In the genomic region with DNA sequence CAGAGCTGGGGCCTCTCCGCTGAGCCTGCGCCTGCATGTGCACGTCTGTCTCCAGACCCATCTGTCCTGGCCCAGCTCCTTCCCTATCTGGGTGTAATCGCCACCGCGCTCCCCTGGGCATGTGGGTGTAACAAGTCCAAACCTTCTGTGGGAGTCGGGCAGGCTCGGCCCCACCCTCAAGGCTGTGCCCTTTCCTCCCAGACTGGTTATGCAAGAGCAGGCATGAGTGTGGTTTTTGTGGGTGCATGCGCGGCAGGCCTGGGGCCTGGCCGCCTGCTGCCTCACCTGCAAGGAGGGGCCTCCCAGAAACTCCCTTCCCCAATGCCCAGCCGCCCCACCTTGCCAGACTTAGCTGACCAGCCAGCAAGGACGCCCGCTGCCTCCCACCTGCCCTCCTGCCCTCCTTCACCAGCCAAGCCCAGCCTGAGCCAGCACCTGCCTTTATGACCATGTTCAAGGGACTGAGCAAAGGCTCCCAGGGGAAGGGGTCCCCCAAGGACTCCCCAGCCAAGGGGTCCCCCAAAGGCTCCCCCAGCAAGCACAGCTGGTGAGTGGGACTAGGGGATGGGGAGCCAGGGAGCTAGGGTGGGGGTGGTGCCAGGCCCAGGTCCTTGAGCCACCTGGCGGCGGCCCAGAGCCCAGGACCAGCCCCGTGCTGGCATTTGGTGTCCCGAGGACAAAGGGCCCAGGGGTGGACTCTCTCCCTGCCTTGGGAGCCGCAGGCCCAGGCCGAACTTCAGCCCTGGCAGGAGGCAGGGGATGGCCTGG, we compare ENCODE assay signal across 11 cellular contexts. TPM values are rescaled to one million over a fixed set of nuclear protein-coding genes. Genes with fewer than 3 reads are reported as not detected.
DNase-seq lines count a peak whose midpoint lies in the region; ATAC-seq and TF ChIP-seq lines count a peak whose summit lies in the region.
"Had no signal": no experiment of that assay in that cellular context is flagged by ENCODE, and none has a peak within 500 bp of the region (broad histone marks: within the 10 kb centered on the region; RNA-seq: fewer than 3 reads in every experiment).

EVPLL (plus strand) TSS at position 342 of the 768 bp plus-strand sequence. CDS start 3,160 bp downstream, outside the sequence.

- intact Hi-C loops in prostate gland (cut with DNase I), result no loop called here

- no peaks in the 10 kb centered on the region for H3K36me3 ChIP-seq in GM06990 (ENCODE audit: control insufficient read depth, insufficient read depth, low read length)
- no peaks in the 10 kb centered on the region for H3K36me3 ChIP-seq in gastroesophageal sphincter
- H3K36me3 ChIP-seq in prostate gland, result no peaks in the 10 kb centered on the region
- H3K36me3 ChIP-seq: heart right ventricle had no signal

- no peak for TF ChIP-seq POLR2A in gastroesophageal sphincter (IDR thresholded peaks at IDR 0.05)
- peak; percentile 48 for TF ChIP-seq POLR2A in prostate gland (IDR thresholded peaks at IDR 0.05)

- no peak for TF ChIP-seq EP300 in gastroesophageal sphincter (IDR thresholded peaks at IDR 0.05)

- H3K27me3 ChIP-seq in GM06990 (replicated peaks; ENCODE audit: control insufficient read depth, insufficient read depth, low read length), result no peaks in the 10 kb centered on the region; the same call in 1 of the 2 replicates
- peaks cover 37% of the 10 kb centered on the region for H3K27me3 ChIP-seq in gastroesophageal sphincter
- H3K27me3 ChIP-seq in prostate gland (replicated peaks; ENCODE audit: insufficient read depth), result no peaks in the 10 kb centered on the region

- peak; percentile 25 for DNase-seq in GM06990 (ENCODE audit: extremely low read depth, insufficient read length)
- peak; percentile 61 for DNase-seq in NOMO-1 treated with dmso at 0.1 percent for 144 hours (lab: John Stamatoyannopoulos, UW; ENCODE audit: unreplicated experiment)
- peak; percentile 88 for DNase-seq in prostate gland (ENCODE audit: low spot score)
- DNase-seq in caudate nucleus (lab: John Stamatoyannopoulos, UW), result no peak
- no peak for DNase-seq in NCI-H2196 (lab: John Stamatoyannopoulos, UW; ENCODE audit: unreplicated experiment)
- DNase-seq in NCI-H1048 (lab: John Stamatoyannopoulos, UW), result no peak
- DNase-seq: heart right ventricle, T1000 had no signal

- ATAC-seq in gastroesophageal sphincter (peak; percentile 31), HG02884 (IDR thresholded peaks at IDR 0.05; ENCODE audit: unreplicated experiment) (no peak)
- ATAC-seq: K562 had no signal

- H3K4me3 ChIP-seq in GM06990 (replicated peaks; ENCODE audit: low read depth, low read length) (no peak within 1 kb of the TSS), gastroesophageal sphincter (no peak within 1 kb of the TSS), prostate gland (no peak within 1 kb of the TSS)
- H3K4me3 ChIP-seq: heart right ventricle, K562 had no signal

- WGBS in gastroesophageal sphincter (ENCODE audit: low coverage in 1 of 2), 2 donors, result 60 to 100% methylated on average over 1 of the region's 20 CpGs
- 51% methylated on average over 20 of the region's 20 CpGs for WGBS in prostate gland

- no peaks in the 10 kb centered on the region for H3K4me1 ChIP-seq in gastroesophageal sphincter
- no peaks in the 10 kb centered on the region for H3K4me1 ChIP-seq in prostate gland (replicated peaks)
- H3K4me1 ChIP-seq: heart right ventricle had no signal

- H3K27ac ChIP-seq in gastroesophageal sphincter (no peak within 1 kb of the TSS), prostate gland (peak within 1 kb of the TSS; percentile 29 to 72), caudate nucleus (ENCODE audit: low read depth, low read length) (no peak within 1 kb of the TSS)
- H3K27ac ChIP-seq: heart right ventricle had no signal

- TF ChIP-seq CTCF in GM06990 (IDR thresholded peaks at IDR 0.05; ENCODE audit: insufficient read depth, low read length, poor library complexity, severe bottlenecking) (no peak), gastroesophageal sphincter (IDR thresholded peaks at IDR 0.05) (no peak), prostate gland (IDR thresholded peaks at IDR 0.05) (no peak)

- H3K9me3 ChIP-seq in gastroesophageal sphincter (no peaks in the 10 kb centered on the region), prostate gland (no peaks in the 10 kb centered on the region)

RNA-seq across cellular contexts. Expression of gene EVPLL, which starts in this region (rescaled TPM):
- total RNA-seq in gastroesophageal sphincter (not detected), prostate gland (1 to 10 TPM; 1.6 to 1.7 TPM)
- total RNA-seq: heart right ventricle, K562 had no signal

Comparison
In these comparisons a context has a peak if more than half of its experiments do, and no peak if none do; other contexts are left out.
1. Peak in ATAC-seq in gastroesophageal sphincter; RNA of the gene not detected or under 1 TPM.
2. DNase-seq: peak in GM06990 (single experiment), NOMO-1 treated with dmso at 0.1 percent for 144 hours (single experiment) and prostate gland (single experiment); none in caudate nucleus (0 of 61), NCI-H2196 (single experiment) and NCI-H1048 (single experiment).
3. H3K27ac ChIP-seq: peak in prostate gland (2 of 2); none in gastroesophageal sphincter (0 of 4) and caudate nucleus (single experiment).